8 cellular contexts compared by ENCODE assay signal in the genomic region with DNA sequence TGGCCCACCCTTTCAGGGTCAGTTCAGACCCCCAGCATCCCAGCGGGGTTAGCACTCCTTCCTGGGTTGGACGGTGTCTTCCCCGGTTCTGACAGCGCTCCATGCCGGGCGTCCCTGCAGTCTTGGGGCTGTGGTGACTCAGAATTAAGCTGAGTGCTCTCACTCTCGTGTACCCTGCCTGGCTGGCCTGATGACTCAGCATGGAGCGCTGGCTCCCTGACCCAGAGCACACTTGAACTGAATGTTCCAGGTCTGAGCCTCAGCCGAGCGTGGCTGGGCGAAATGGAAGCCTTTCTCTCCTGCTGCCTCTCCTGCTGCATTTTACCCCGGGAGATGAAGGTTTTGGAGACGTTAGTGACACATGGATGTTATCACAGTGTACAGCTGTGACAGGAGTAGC. TPM values are rescaled to one million over a fixed set of nuclear protein-coding genes. Genes with fewer than 3 reads are reported as not detected.
DNase-seq lines count a peak whose midpoint lies in the region; ATAC-seq and TF ChIP-seq lines count a peak whose summit lies in the region.

No MANE protein-coding gene starts in this region.

- H3K4me3 ChIP-seq in cardiac muscle cell (no peak overlapping the region), psoas muscle (peak overlapping the region; percentile 86)

- ATAC-seq in WTC11 (peak; percentile 82), psoas muscle (peak; percentile 77 to 84 (median 80)), GM21619 (IDR thresholded peaks at IDR 0.05; ENCODE audit: unreplicated experiment) (no peak), GM19397 (IDR thresholded peaks at IDR 0.05; ENCODE audit: unreplicated experiment) (no peak)

- no peak overlapping the region for H3K4me3 Mint-ChIP-seq in activated naive CD4-positive, alpha-beta T cell treated with anti-CD3 and anti-CD28 coated beads, Interleukin-2, amount 10 ng/mL, durations not matched to agents 7 days and 5 days
- no peak overlapping the region for H3K4me3 Mint-ChIP-seq in WTC11

- WGBS in psoas muscle, 3 donors, result 11 to 28% (median 17%) methylated on average over 13 of the region's 13 CpGs

- H3K4me1 Mint-ChIP-seq in activated naive CD4-positive, alpha-beta T cell treated with anti-CD3 and anti-CD28 coated beads, Interleukin-2, amount 10 ng/mL, durations not matched to agents 7 days and 5 days, result peaks cover 56% of the 10 kb centered on the region
- peaks cover 33% of the 10 kb centered on the region for H3K4me1 Mint-ChIP-seq in WTC11

- intact Hi-C loops in psoas muscle (cut with DNase I), result no loop called here

- no peaks in the 10 kb centered on the region for H3K9me3 Mint-ChIP-seq in activated naive CD4-positive, alpha-beta T cell treated with anti-CD3 and anti-CD28 coated beads, Interleukin-2, amount 10 ng/mL, durations not matched to agents 7 days and 5 days
- no peaks in the 10 kb centered on the region for H3K9me3 Mint-ChIP-seq in WTC11

- CTCF ChIA-PET in activated naive CD4-positive, alpha-beta T cell treated with anti-CD3 and anti-CD28 coated beads, Interleukin-2, amount 10 ng/mL, durations not matched to agents 7 days and 5 days (lab: Charles Lee), result interaction anchor here (0.8 to 1.6 kb wide), 3 partner anchors 10 to 89 kb away, joined by 3 to 4 read pairs (median 3); no protein-coding TSS in a partner anchor
- CTCF ChIA-PET in WTC11 (lab: Charles Lee), result interaction anchor here (0.5 to 2.3 kb wide), 3 partner anchors 29 to 56 kb away, joined by 3 to 10 read pairs (median 3); no protein-coding TSS in a partner anchor

- TF ChIP-seq CTCF in WTC11 (IDR thresholded peaks at IDR 0.05), result no peak
- no peak for TF ChIP-seq CTCF in cardiac muscle cell (IDR thresholded peaks at IDR 0.05; ENCODE audit: low read depth, low read length)
- no peak for TF ChIP-seq CTCF in psoas muscle (IDR thresholded peaks at IDR 0.05)

- H3K27ac ChIP-seq in cardiac muscle cell, result peak overlapping the region; percentile 37
- H3K27ac ChIP-seq in psoas muscle, result peak overlapping the region; percentile 99

- H3K36me3 ChIP-seq in cardiac muscle cell (no peaks in the 10 kb centered on the region), psoas muscle (ENCODE audit: insufficient read depth in 1 of 2, low read depth in 1 of 2) (peaks cover 0 to 68% of the 10 kb centered on the region in 2 donors)

- no peaks in the 10 kb centered on the region for H3K27me3 Mint-ChIP-seq in activated naive CD4-positive, alpha-beta T cell treated with anti-CD3 and anti-CD28 coated beads, Interleukin-2, amount 10 ng/mL, durations not matched to agents 7 days and 5 days
- H3K27me3 Mint-ChIP-seq in WTC11 (ENCODE audit: low read depth), result no peaks in the 10 kb centered on the region

- peaks cover 40% of the 10 kb centered on the region for H3K4me1 ChIP-seq in cardiac muscle cell (ENCODE audit: low read depth)
- H3K4me1 ChIP-seq in psoas muscle, result peaks cover 81% of the 10 kb centered on the region

- H3K36me3 Mint-ChIP-seq in activated naive CD4-positive, alpha-beta T cell treated with anti-CD3 and anti-CD28 coated beads, Interleukin-2, amount 10 ng/mL, durations not matched to agents 7 days and 5 days, result peaks cover 31% of the 10 kb centered on the region
- peaks cover 13% of the 10 kb centered on the region for H3K36me3 Mint-ChIP-seq in WTC11

- peak; percentile 21 for DNase-seq in activated naive CD4-positive, alpha-beta T cell treated with Interleukin-2 at 50 U/mL for 16 hours
- DNase-seq in activated naive CD4-positive, alpha-beta T cell treated with anti-CD3 and anti-CD28 coated beads, Interleukin-2, amount 10 ng/mL, durations not matched to agents 7 days and 5 days, result no peak
- DNase-seq in WTC11 (ENCODE audit: low spot score), result no peak
- peak; percentile 49 to 90 for DNase-seq in cardiac muscle cell (ENCODE audit: low read depth in 1 of 2, low spot score in 1 of 2)
- DNase-seq in psoas muscle, result peak; percentile 87 to 96
- DNase-seq in activated T-cell treated with anti-CD3 and anti-CD28 coated beads, Interleukin-2, amount 50 U/mL, for 48 hours, result no peak

- no peak overlapping the region for H3K27ac Mint-ChIP-seq in activated naive CD4-positive, alpha-beta T cell treated with anti-CD3 and anti-CD28 coated beads, Interleukin-2, amount 10 ng/mL, durations not matched to agents 7 days and 5 days
- peak overlapping the region; percentile 83 for H3K27ac Mint-ChIP-seq in WTC11

- H3K9me3 ChIP-seq in cardiac muscle cell (ENCODE audit: low read depth), result no peaks in the 10 kb centered on the region
- H3K9me3 ChIP-seq in psoas muscle, result no peaks in the 10 kb centered on the region

- POLR2A ChIA-PET in WTC11 (lab: Charles Lee), result no interaction called here

- H3K27me3 ChIP-seq in cardiac muscle cell, result no peaks in the 10 kb centered on the region
- H3K27me3 ChIP-seq in psoas muscle (ENCODE audit: insufficient read depth in 3 of 3, low read length in 2 of 3), result no peaks in the 10 kb centered on the region

TF ChIP-seq in WTC11, 78 proteins besides CTCF, POLR2A, EP300 and RAD21:
- TF ChIP-seq ETV6 (CRISPR knock-in tag; IDR thresholded peaks at IDR 0.05) (no peak), NFATC4 (CRISPR knock-in tag; IDR thresholded peaks at IDR 0.05) (no peak), FOXK1 (CRISPR knock-in tag; IDR thresholded peaks at IDR 0.05) (no peak), RELA (CRISPR knock-in tag; IDR thresholded peaks at IDR 0.05; ENCODE audit: borderline replicate concordance) (no peak), JAZF1 (CRISPR knock-in tag; IDR thresholded peaks at IDR 0.05) (no peak), CREB1 (CRISPR knock-in tag; IDR thresholded peaks at IDR 0.05) (no peak), GRHL2 (CRISPR knock-in tag; IDR thresholded peaks at IDR 0.05; ENCODE audit: insufficient replicate concordance, severe bottlenecking) (no peak), GTF2I (CRISPR knock-in tag; conservative IDR thresholded peaks at IDR 0.05) (no peak), EMX1 (CRISPR knock-in tag; IDR thresholded peaks at IDR 0.05) (no peak), NR3C1 (CRISPR knock-in tag; conservative IDR thresholded peaks at IDR 0.05; ENCODE audit: low read depth) (no peak), CBFB (CRISPR knock-in tag; IDR thresholded peaks at IDR 0.05; ENCODE audit: low read depth) (no peak), OVOL2 (CRISPR knock-in tag; IDR thresholded peaks at IDR 0.05; ENCODE audit: borderline replicate concordance) (no peak), NFYB (CRISPR knock-in tag; conservative IDR thresholded peaks at IDR 0.05; ENCODE audit: low read depth) (no peak)
- TF ChIP-seq, protein P1, sequence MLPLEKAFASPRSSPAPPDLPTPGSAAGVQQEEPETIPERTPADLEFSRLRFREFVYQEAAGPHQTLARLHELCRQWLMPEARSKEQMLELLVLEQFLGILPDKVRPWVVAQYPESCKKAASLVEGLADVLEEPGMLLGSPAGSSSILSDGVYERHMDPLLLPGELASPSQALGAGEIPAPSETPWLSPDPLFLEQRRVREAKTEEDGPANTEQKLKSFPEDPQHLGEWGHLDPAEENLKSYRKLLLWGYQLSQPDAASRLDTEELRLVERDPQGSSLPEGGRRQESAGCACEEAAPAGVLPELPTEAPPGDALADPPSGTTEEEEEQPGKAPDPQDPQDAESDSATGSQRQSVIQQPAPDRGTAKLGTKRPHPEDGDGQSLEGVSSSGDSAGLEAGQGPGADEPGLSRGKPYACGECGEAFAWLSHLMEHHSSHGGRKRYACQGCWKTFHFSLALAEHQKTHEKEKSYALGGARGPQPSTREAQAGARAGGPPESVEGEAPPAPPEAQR (CRISPR knock-in tag; IDR thresholded peaks at IDR 0.05), result no peak

RNA-seq across cellular contexts. Expression of a gene that starts 7.1 kb away (rescaled TPM):
- 15.7 to 16.8 TPM (median 15.9 TPM) in 3 replicates for total RNA-seq in WTC11 (2021)
- 37.8 and 45.4 TPM in 2 replicates for total RNA-seq in cardiac muscle cell
- 62.3 and 64.2 TPM in 2 replicates for polyA plus RNA-seq in cardiac muscle cell
- total RNA-seq in psoas muscle, result 100 to 1,000 TPM; 354 to 855 (median 486) TPM
- 100 to 1,000 TPM; 283 to 571 (median 364) TPM for polyA plus RNA-seq in psoas muscle

Comparison
In these comparisons a context has a peak if more than half of its experiments do, and no peak if none do; other contexts are left out.
1. DNase-seq: peak in activated naive CD4-positive, alpha-beta T cell treated with Interleukin-2 at 50 U/mL for 16 hours (single experiment), cardiac muscle cell (2 of 2) and psoas muscle (2 of 2); none in activated naive CD4-positive, alpha-beta T cell treated with anti-CD3 and anti-CD28 coated beads, Interleukin-2, amount 10 ng/mL, durations not matched to agents 7 days and 5 days (single experiment), WTC11 (single experiment) and activated T-cell treated with anti-CD3 and anti-CD28 coated beads, Interleukin-2, amount 50 U/mL, for 48 hours (0 of 2).
2. ATAC-seq: peak in WTC11 (single experiment) and psoas muscle (4 of 4); none in GM21619 (single experiment) and GM19397 (single experiment).